Comparison of ENCODE assay signal across 8 cellular contexts in the genomic region with DNA sequence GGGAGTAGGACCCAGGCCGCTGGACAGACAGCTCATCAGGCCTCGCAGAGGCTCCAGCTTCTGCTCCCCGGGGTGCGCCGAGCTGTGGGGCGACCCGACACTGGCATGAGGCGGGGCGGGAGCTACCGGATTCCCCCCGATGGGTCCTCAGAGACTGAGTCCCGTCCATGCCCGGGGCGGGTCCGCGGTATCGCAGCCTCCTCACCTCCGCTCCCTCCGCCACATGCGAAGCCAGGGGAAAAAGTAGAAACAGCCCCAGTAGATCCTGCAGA. TPM values are rescaled to one million over a fixed set of nuclear protein-coding genes. Genes with fewer than 3 reads are reported as not detected.
DNase-seq lines count a peak whose midpoint lies in the region; ATAC-seq and TF ChIP-seq lines count a peak whose summit lies in the region.

No MANE protein-coding gene starts in this region.

- POLR2A ChIA-PET in Panc1 (lab: Charles Lee), result interaction anchor here (0.6 to 0.8 kb wide), 3 partner anchors 28 to 514 kb away, joined by 3 to 5 read pairs (median 3); partner anchors contain the start of gene SIGMAR1

- intact Hi-C loops in Panc1 (cut with micrococcal nuclease; ENCODE audit: unreplicated experiment), result no loop called here

- no peaks in the 10 kb centered on the region for H3K27me3 ChIP-seq in Panc1 (ENCODE audit: control insufficient read depth, insufficient read depth, low read length)

- in situ Hi-C loops in Panc1 (cut with HindIII; ENCODE audit: low pct_unique_long_range_greater_than_20kb, low sequenced_read_pairs), result no loop called here

- H3K27ac ChIP-seq in 22Rv1 (peak overlapping the region; percentile 86), Panc1 (ENCODE audit: low read length) (peak overlapping the region; percentile 70)

- TF ChIP-seq CTCF in 22Rv1 (IDR thresholded peaks at IDR 0.05) (no peak), Panc1 (IDR thresholded peaks at IDR 0.05) (no peak), foreskin fibroblast (IDR thresholded peaks at IDR 0.05; ENCODE audit: low read depth, low read length) (no peak)

- no peaks in the 10 kb centered on the region for H3K36me3 ChIP-seq in Panc1 (ENCODE audit: control insufficient read depth, insufficient read depth, low read length)

- DNase-seq in Panc1 (ENCODE audit: low read depth, low spot score) (no peak), foreskin fibroblast (no peak), Ammon's horn (ENCODE audit: low spot score) (no peak), SKM-1 treated with dmso at 0.1 percent for 144 hours (lab: John Stamatoyannopoulos, UW; ENCODE audit: unreplicated experiment) (no peak)
- DNase-seq in stimulated activated effector memory CD8-positive, alpha-beta T cell treated with anti-CD3 and anti-CD28 coated beads, Interleukin-12 subunit alpha, Interleukin-12 subunit beta, amount 100 ng/mL, for 72 hours (ENCODE audit: low spot score in 2 of 2), result no peak

- peak overlapping the region; percentile 86 for H3K4me3 Mint-ChIP-seq in stimulated activated effector memory CD8-positive, alpha-beta T cell treated with anti-CD3 and anti-CD28 coated beads, Interleukin-12 subunit alpha, Interleukin-12 subunit beta, amount 100 ng/mL, for 72 hours

- BruUV-seq in Panc1 (replicated peaks; lab: Mats Ljungman, UMichigan), result no TSS peak

- H3K4me1 Mint-ChIP-seq in stimulated activated effector memory CD8-positive, alpha-beta T cell treated with anti-CD3 and anti-CD28 coated beads, Interleukin-12 subunit alpha, Interleukin-12 subunit beta, amount 100 ng/mL, for 72 hours, result peaks cover 35% of the 10 kb centered on the region

- H3K4me1 ChIP-seq in Panc1 (ENCODE audit: control insufficient read depth, insufficient read depth, low read length), result peaks cover 8% of the 10 kb centered on the region; the same call in 1 of the 2 replicates

- ATAC-seq in GM19468 (IDR thresholded peaks at IDR 0.05; ENCODE audit: extremely low read depth, unreplicated experiment) (peak; percentile 10), Panc1 (peak; percentile 40), HG03565 (IDR thresholded peaks at IDR 0.05; ENCODE audit: unreplicated experiment) (no peak)
- ATAC-seq in stimulated activated effector memory CD8-positive, alpha-beta T cell treated with anti-CD3 and anti-CD28 coated beads, Interleukin-12 subunit alpha, Interleukin-12 subunit beta, amount 100 ng/mL, for 72 hours, result peak; percentile 31

- H3K9me3 Mint-ChIP-seq in stimulated activated effector memory CD8-positive, alpha-beta T cell treated with anti-CD3 and anti-CD28 coated beads, Interleukin-12 subunit alpha, Interleukin-12 subunit beta, amount 100 ng/mL, for 72 hours, result peaks cover 3% of the 10 kb centered on the region

- peaks cover 18% of the 10 kb centered on the region for H3K36me3 Mint-ChIP-seq in stimulated activated effector memory CD8-positive, alpha-beta T cell treated with anti-CD3 and anti-CD28 coated beads, Interleukin-12 subunit alpha, Interleukin-12 subunit beta, amount 100 ng/mL, for 72 hours

- H3K9me3 ChIP-seq in Panc1 (ENCODE audit: control insufficient read depth, insufficient read depth, low read depth, low read length), result no peaks in the 10 kb centered on the region

- peak overlapping the region; percentile 65 to 94 for H3K4me3 ChIP-seq in Panc1 (ENCODE audit: low read depth in 2 of 2, low read length in 2 of 2)
- peak overlapping the region; percentile 66 to 99 for H3K4me3 ChIP-seq in foreskin fibroblast (ENCODE audit: low read depth in 1 of 2, low read length in 2 of 2)

- CTCF ChIA-PET in Panc1 (lab: Charles Lee), result interaction anchor here (0.6 to 2.5 kb wide), 8 partner anchors 9 to 101 kb away, joined by 3 to 11 read pairs (median 4); partner anchors contain the start of gene GALT

- H3K27ac Mint-ChIP-seq in stimulated activated effector memory CD8-positive, alpha-beta T cell treated with anti-CD3 and anti-CD28 coated beads, Interleukin-12 subunit alpha, Interleukin-12 subunit beta, amount 100 ng/mL, for 72 hours, result peak overlapping the region; percentile 93

RNA-seq across cellular contexts. Expression of gene CCL27, which starts 2.6 kb away (rescaled TPM):
- 0.95 TPM for total RNA-seq in Panc1 (2021; ENCODE audit: unreplicated experiment)
- polyA plus RNA-seq in Panc1 (2012; ENCODE audit: insufficient read length), result 0.73 TPM

RNA-seq across cellular contexts. Expression of gene IL11RA, which starts 13.1 kb away (rescaled TPM):
- total RNA-seq in Panc1 (2021; ENCODE audit: unreplicated experiment), result 21.6 TPM
- polyA plus RNA-seq in Panc1 (2012; ENCODE audit: insufficient read length), result 22.1 TPM

RNA-seq across cellular contexts. Expression of gene GALT, which starts 18.6 kb away (rescaled TPM):
- total RNA-seq in Panc1 (2021; ENCODE audit: unreplicated experiment), result 42.5 TPM
- polyA plus RNA-seq in Panc1 (2012; ENCODE audit: insufficient read length), result 44.2 TPM

RNA-seq across cellular contexts. Expression of gene CCL19, which starts 26.0 kb away (rescaled TPM):
- total RNA-seq in Panc1 (2021; ENCODE audit: unreplicated experiment), result not detected
- not detected for polyA plus RNA-seq in Panc1 (2012; ENCODE audit: insufficient read length)

RNA-seq across cellular contexts. Expression of gene SIGMAR1, which starts 27.5 kb away (rescaled TPM):
- 131 TPM for total RNA-seq in Panc1 (2021; ENCODE audit: unreplicated experiment)
- polyA plus RNA-seq in Panc1 (2012; ENCODE audit: insufficient read length), result 186 TPM
